22 cellular contexts compared by ENCODE assay signal in genomic region chr20:35009665-35010328, GRCh38. TPM values are rescaled to one million over a fixed set of nuclear protein-coding genes. Genes with fewer than 3 reads are reported as not detected.
DNase-seq lines count a peak whose midpoint lies in the region; ATAC-seq and TF ChIP-seq lines count a peak whose summit lies in the region.
"Had no signal": no experiment of that assay in that cellular context is flagged by ENCODE, and none has a peak within 500 bp of the region (broad histone marks: within the 10 kb centered on the region; RNA-seq: fewer than 3 reads in every experiment).

No MANE protein-coding gene starts in this region.

- in situ Hi-C loops in GM23248 (cut with MboI) = no loop called here

- peaks cover 84% of the 10 kb centered on the region for H3K36me3 Mint-ChIP-seq in effector memory CD8-positive, alpha-beta T cell (ENCODE audit: insufficient read depth)
- H3K36me3 Mint-ChIP-seq in neural crest cell (ENCODE audit: low read depth) = peaks cover 38% of the 10 kb centered on the region
- peaks cover 80% of the 10 kb centered on the region for H3K36me3 Mint-ChIP-seq in stimulated activated memory B cell treated with anti-CD40 and anti-IgM and Interleukin-4, amounts not matched to agents 10 μg/mL and 1 μg/mL and 100 μg/mL, for 72 hours

- no peak overlapping the region for H3K4me2 ChIP-seq in GM23248 (ENCODE audit: unreplicated experiment)
- H3K4me2 ChIP-seq: A549 had no signal

- H3K27ac Mint-ChIP-seq in effector memory CD8-positive, alpha-beta T cell = peak overlapping the region; percentile 62 to 83
- H3K27ac Mint-ChIP-seq in neural crest cell (ENCODE audit: unreplicated experiment) = peak overlapping the region; percentile 27
- H3K27ac Mint-ChIP-seq in stimulated activated memory B cell treated with anti-CD40 and anti-IgM and Interleukin-4, amounts not matched to agents 10 μg/mL and 1 μg/mL and 100 μg/mL, for 72 hours = no peak overlapping the region
- H3K27ac Mint-ChIP-seq: activated naive CD8-positive, alpha-beta T cell treated with anti-CD3 and anti-CD28 coated beads, Interleukin-2, amount 50 U/mL, for 24 hours; B cell had no signal

- no peak overlapping the region for H3K4me3 Mint-ChIP-seq in effector memory CD8-positive, alpha-beta T cell
- no peak overlapping the region for H3K4me3 Mint-ChIP-seq in neural crest cell
- no peak overlapping the region for H3K4me3 Mint-ChIP-seq in stimulated activated memory B cell treated with anti-CD40 and anti-IgM and Interleukin-4, amounts not matched to agents 10 μg/mL and 1 μg/mL and 100 μg/mL, for 72 hours
- H3K4me3 Mint-ChIP-seq: activated CD4-positive, alpha-beta T cell treated with anti-CD3 and anti-CD28 coated beads, Interleukin-2, amount 10 ng/mL, durations not matched to agents 24 days and 14 days; activated naive CD8-positive, alpha-beta T cell treated with anti-CD3 and anti-CD28 coated beads, Interleukin-2, amount 50 U/mL, for 24 hours; B cell had no signal

- peaks cover 7% of the 10 kb centered on the region; the same call in 1 of the 2 replicates for H3F3A ChIP-seq in GM23248 (ENCODE audit: insufficient read depth)

- no peak for TF ChIP-seq CTCF in neural crest cell (conservative IDR thresholded peaks at IDR 0.05)

- H3K4me1 Mint-ChIP-seq in effector memory CD8-positive, alpha-beta T cell (ENCODE audit: low read depth in 2 of 2) = peaks cover 0 to 4% of the 10 kb centered on the region in 2 donors
- peaks cover 20% of the 10 kb centered on the region for H3K4me1 Mint-ChIP-seq in neural crest cell
- peaks cover 12% of the 10 kb centered on the region for H3K4me1 Mint-ChIP-seq in stimulated activated memory B cell treated with anti-CD40 and anti-IgM and Interleukin-4, amounts not matched to agents 10 μg/mL and 1 μg/mL and 100 μg/mL, for 72 hours
- H3K4me1 Mint-ChIP-seq: activated naive CD8-positive, alpha-beta T cell treated with anti-CD3 and anti-CD28 coated beads, Interleukin-2, amount 50 U/mL, for 24 hours had no signal

- H3K9me3 Mint-ChIP-seq in effector memory CD8-positive, alpha-beta T cell = no peaks in the 10 kb centered on the region
- no peaks in the 10 kb centered on the region for H3K9me3 Mint-ChIP-seq in neural crest cell
- H3K9me3 Mint-ChIP-seq in stimulated activated memory B cell treated with anti-CD40 and anti-IgM and Interleukin-4, amounts not matched to agents 10 μg/mL and 1 μg/mL and 100 μg/mL, for 72 hours = no peaks in the 10 kb centered on the region
- H3K9me3 Mint-ChIP-seq: activated CD4-positive, alpha-beta T cell treated with anti-CD3 and anti-CD28 coated beads, Interleukin-2, amount 10 ng/mL, durations not matched to agents 24 days and 14 days; activated naive CD8-positive, alpha-beta T cell treated with anti-CD3 and anti-CD28 coated beads, Interleukin-2, amount 50 U/mL, for 24 hours had no signal

- 0 out of 2 replicates have a peak overlapping the region, but pooled peaks have one; percentile 37 for H3K27ac ChIP-seq in GM23248
- H3K27ac ChIP-seq: A549, SK-N-MC, upper lobe of right lung had no signal

- peaks cover 23% of the 10 kb centered on the region for H3K79me2 ChIP-seq in GM23248 (ENCODE audit: insufficient read depth)

- H4K20me1 ChIP-seq in GM23248 (ENCODE audit: insufficient read depth) = no peaks in the 10 kb centered on the region

- H3K27me3 ChIP-seq in GM23248 (replicated peaks; ENCODE audit: insufficient read depth) = no peaks in the 10 kb centered on the region
- H3K27me3 ChIP-seq: upper lobe of right lung had no signal

- no peaks in the 10 kb centered on the region for H3K4me1 ChIP-seq in GM23248 (ENCODE audit: insufficient read depth)
- H3K4me1 ChIP-seq: A549 had no signal

- peaks cover 56% of the 10 kb centered on the region for H3K36me3 ChIP-seq in GM23248 (ENCODE audit: low read depth)

- H3K9me2 ChIP-seq in GM23248 (ENCODE audit: insufficient read depth) = no peaks in the 10 kb centered on the region

- no peaks in the 10 kb centered on the region for H3K27me3 Mint-ChIP-seq in effector memory CD8-positive, alpha-beta T cell
- no peaks in the 10 kb centered on the region for H3K27me3 Mint-ChIP-seq in neural crest cell (ENCODE audit: low read depth)
- no peaks in the 10 kb centered on the region for H3K27me3 Mint-ChIP-seq in stimulated activated memory B cell treated with anti-CD40 and anti-IgM and Interleukin-4, amounts not matched to agents 10 μg/mL and 1 μg/mL and 100 μg/mL, for 72 hours
- H3K27me3 Mint-ChIP-seq: activated CD4-positive, alpha-beta T cell treated with anti-CD3 and anti-CD28 coated beads, Interleukin-2, amount 10 ng/mL, durations not matched to agents 24 days and 14 days; activated naive CD8-positive, alpha-beta T cell treated with anti-CD3 and anti-CD28 coated beads, Interleukin-2, amount 50 U/mL, for 24 hours; B cell had no signal

- no peak overlapping the region for H2AFZ ChIP-seq in GM23248

- H3K9me3 ChIP-seq in GM23248 (ENCODE audit: low read depth) = no peaks in the 10 kb centered on the region
- H3K9me3 ChIP-seq: A549, upper lobe of right lung had no signal

- WGBS in GM23248 (ENCODE audit: low coverage in 1 of 2, low lambda C conversion rate in 2 of 2, missing lambda C conversion rate in 2 of 2), 2 experiments = 94 to 96% methylated on average over 11 of the region's 11 CpGs

- H3K9ac ChIP-seq in GM23248 = no peak overlapping the region

- ATAC-seq in effector memory CD8-positive, alpha-beta T cell (replicated peaks) = no peak
- no peak for ATAC-seq in HG03378 (IDR thresholded peaks at IDR 0.05; ENCODE audit: unreplicated experiment)
- ATAC-seq in stimulated activated memory B cell treated with anti-CD40 and anti-IgM and Interleukin-4, amounts not matched to agents 10 μg/mL and 1 μg/mL and 100 μg/mL, for 72 hours = no peak
- ATAC-seq: A549; activated naive CD8-positive, alpha-beta T cell treated with anti-CD3 and anti-CD28 coated beads, Interleukin-2, amount 50 U/mL, for 24 hours; HCT116 had no signal

- peak; percentile 50 for DNase-seq in activated CD8-positive, alpha-beta memory T cell treated with anti-CD3 and anti-CD28 coated beads for 24 hours
- no peak for DNase-seq in activated CD8-positive, alpha-beta memory T cell treated with anti-CD3 and anti-CD28 coated beads, Interleukin-2, amount 50 U/mL, for 48 hours
- no peak for DNase-seq in GM23248
- DNase-seq in effector memory CD8-positive, alpha-beta T cell = no peak
- no peak for DNase-seq in neural crest cell (ENCODE audit: low read depth, low spot score)
- no peak for DNase-seq in kidney tubule cell (ENCODE audit: low spot score)
- DNase-seq: activated CD4-positive, alpha-beta T cell treated with anti-CD3 and anti-CD28 coated beads, Interleukin-2, amount 10 ng/mL, durations not matched to agents 24 days and 14 days; activated naive CD8-positive, alpha-beta T cell treated with anti-CD3 and anti-CD28 coated beads, Interleukin-2, amount 50 U/mL, for 24 hours; DMS79 treated with DMSO at 0.1 percent for 48 hours; NCI-H1694; NCI-H2171 treated with DMSO at 0.1 percent for 48 hours; NCI-H526; retina; T-helper 2 cell had no signal

- H3K4me3 ChIP-seq in GM23248 = no peak overlapping the region
- H3K4me3 ChIP-seq: A549, lung, SK-N-MC, upper lobe of right lung had no signal

RNA-seq across cellular contexts. Expression of gene MYH7B, which starts 54.1 kb away (rescaled TPM):
- total RNA-seq in GM23248 (2014; rRNA removed; shearing (Covaris generic)) = under 0.01 and 0.11 TPM in 2 replicates
- 0.13 and 0.49 TPM in 2 replicates for polyA plus RNA-seq in GM23248 (2016; fragmentation: Nextera tagmentation; extraction: Ambion mirVana)
- 0.55 and 0.77 TPM in 2 replicates for total RNA-seq in neural crest cell

RNA-seq across cellular contexts. Expression of gene GSS, which starts 54.2 kb away (rescaled TPM):
- 80.7 and 85.9 TPM in 2 replicates for total RNA-seq in GM23248 (2014; rRNA removed; shearing (Covaris generic))
- 68.3 and 75.0 TPM in 2 replicates for polyA plus RNA-seq in GM23248 (2016; fragmentation: Nextera tagmentation; extraction: Ambion mirVana)
- total RNA-seq in neural crest cell = 78.8 and 84.5 TPM in 2 replicates
